In genomic region chr10:133378251-133379096, GRCh38 we compare ENCODE assay signal across 8 cellular contexts. TPM values are rescaled to one million over a fixed set of nuclear protein-coding genes. Genes with fewer than 3 reads are reported as not detected.
DNase-seq lines count a peak whose midpoint lies in the region; ATAC-seq and TF ChIP-seq lines count a peak whose summit lies in the region.

No MANE protein-coding gene starts in this region.

- DNase-seq in C1 segment of cervical spinal cord (lab: John Stamatoyannopoulos, UW) (peak in 12 of 14 donors; percentile 43 to 83 (median 72)), SK-N-SH (peak; percentile 82), anterior cingulate cortex (lab: John Stamatoyannopoulos, UW) (peak in 52 of 58 donors; percentile 27 to 83 (median 60)), left ventricle myocardium inferior (peak; percentile 69), NCI-H526 treated with DMSO at 0.1 percent for 48 hours (lab: John Stamatoyannopoulos, UW) (no peak)

- ATAC-seq in GM19324 (IDR thresholded peaks at IDR 0.05; ENCODE audit: low FRiP score, unreplicated experiment) (peak; percentile 60), HG03442 (IDR thresholded peaks at IDR 0.05; ENCODE audit: unreplicated experiment) (peak; percentile 33)

- H3K9ac ChIP-seq in SK-N-SH (peak overlapping the region; percentile 64), parathyroid adenoma (no peak overlapping the region)

- no peaks in the 10 kb centered on the region for H4K20me1 ChIP-seq in SK-N-SH (ENCODE audit: insufficient read depth)

- H3K36me3 ChIP-seq in SK-N-SH (replicated peaks in 1 of 2; ENCODE audit: control insufficient read depth in 1 of 2, insufficient read depth in 2 of 2, low read length in 1 of 2) (no peaks in the 10 kb centered on the region), left ventricle myocardium inferior (no peaks in the 10 kb centered on the region), parathyroid adenoma (ENCODE audit: control insufficient read depth, insufficient read depth, low read length) (no peaks in the 10 kb centered on the region)

- no peak for TF ChIP-seq EP300 in SK-N-SH (IDR thresholded peaks at IDR 0.05; ENCODE audit: borderline replicate concordance in 1 of 2, low read depth in 1 of 2, low read length in 1 of 2)

- peak overlapping the region; percentile 74 to 76 for H3K4me3 ChIP-seq in SK-N-SH (ENCODE audit: low read depth in 2 of 2, low read length in 1 of 2)
- H3K4me3 ChIP-seq in left ventricle myocardium inferior, result peak overlapping the region; percentile 86
- H3K4me3 ChIP-seq in parathyroid adenoma (ENCODE audit: low read depth, low read length), result peak overlapping the region; percentile 80

- H3K4me1 ChIP-seq in SK-N-SH (ENCODE audit: control insufficient read depth in 1 of 2, insufficient read depth in 2 of 2, low read depth in 1 of 2, low read length in 1 of 2) (peaks cover 0 to 19% of the 10 kb centered on the region in 2 experiments; a peak in 2 of 4 replicates), left ventricle myocardium inferior (peaks cover 37% of the 10 kb centered on the region), parathyroid adenoma (no peaks in the 10 kb centered on the region)

- POLR2A ChIA-PET in SK-N-SH (lab: Yijun Ruan, JAX), result interaction anchor here (0.6 to 1.1 kb wide), 2 partner anchors 12 to 30 kb away, joined by 3 read pairs; no protein-coding TSS in a partner anchor

- intact Hi-C loops in left ventricle myocardium inferior (cut with micrococcal nuclease), result no loop called here

- H3K9me2 ChIP-seq in SK-N-SH, result no peaks in the 10 kb centered on the region

- H3K79me2 ChIP-seq in SK-N-SH (ENCODE audit: insufficient read depth) (no peaks in the 10 kb centered on the region), parathyroid adenoma (no peaks in the 10 kb centered on the region)

- 1% methylated on average over 26 of the region's 90 CpGs for WGBS in SK-N-SH (ENCODE audit: low lambda C conversion rate)

- no peak for TF ChIP-seq CTCF in SK-N-SH (IDR thresholded peaks at IDR 0.05)
- TF ChIP-seq CTCF in left ventricle myocardium inferior (IDR thresholded peaks at IDR 0.05; ENCODE audit: borderline replicate concordance), result no peak
- TF ChIP-seq CTCF in parathyroid adenoma (IDR thresholded peaks at IDR 0.05), result no peak

- H3K4me2 ChIP-seq in SK-N-SH (peak overlapping the region; percentile 97), parathyroid adenoma (ENCODE audit: low read length) (peak overlapping the region; percentile 99)

- CTCF ChIA-PET in SK-N-SH (lab: Yijun Ruan, JAX), result interaction anchor here (1.5 to 2.3 kb wide), 2 partner anchors 18 to 49 kb away, joined by 7 to 13 read pairs; no protein-coding TSS in a partner anchor

- H3K27ac ChIP-seq in SK-N-SH (ENCODE audit: low read depth in 2 of 2, low read length in 1 of 2), result peak overlapping the region in 1 of 2 experiments; percentile 67; a peak in 1 of 4 replicates
- peak overlapping the region; percentile 88 for H3K27ac ChIP-seq in left ventricle myocardium inferior (replicated peaks)
- peak overlapping the region; percentile 35 for H3K27ac ChIP-seq in parathyroid adenoma

- H2AFZ ChIP-seq in SK-N-SH (ENCODE audit: low read depth) (peak overlapping the region; percentile 92; the same call in 1 of the 2 replicates), parathyroid adenoma (peak overlapping the region; percentile 86)

- TF ChIP-seq RAD21 in SK-N-SH (IDR thresholded peaks at IDR 0.05; ENCODE audit: low read length), result no peak

- H3K9me3 ChIP-seq in SK-N-SH (no peaks in the 10 kb centered on the region), left ventricle myocardium inferior (replicated peaks) (no peaks in the 10 kb centered on the region), parathyroid adenoma (ENCODE audit: control insufficient read depth, low read length) (no peaks in the 10 kb centered on the region)

- H3F3A ChIP-seq in SK-N-SH (replicated peaks; ENCODE audit: insufficient read depth), result no peaks in the 10 kb centered on the region

- H3K27me3 ChIP-seq in SK-N-SH (ENCODE audit: insufficient read depth) (no peaks in the 10 kb centered on the region), left ventricle myocardium inferior (ENCODE audit: low read depth) (no peaks in the 10 kb centered on the region), parathyroid adenoma (ENCODE audit: control insufficient read depth, insufficient read depth, low read length) (no peaks in the 10 kb centered on the region)

TF ChIP-seq in SK-N-SH, 30 proteins besides CTCF, POLR2A, EP300 and RAD21:
- peak; percentile 38 for TF ChIP-seq NRF1 (IDR thresholded peaks at IDR 0.05; ENCODE audit: low read depth, low read length)
- 0 out of 2 replicates have a peak, but pooled peaks have one; percentile 9 for TF ChIP-seq MXI1 (IDR thresholded peaks at IDR 0.05; ENCODE audit: low read depth, low read length)
- TF ChIP-seq NFIC (IDR thresholded peaks at IDR 0.05; ENCODE audit: borderline replicate concordance), result no peak

RNA-seq across cellular contexts. Expression of gene PAOX, which starts 0.6 kb away (rescaled TPM):
- 6.2 and 6.6 TPM in 2 replicates for polyA plus RNA-seq in SK-N-SH (2012; rRNA removed)
- 3.1 and 5.0 TPM in 2 replicates for polyA plus RNA-seq in SK-N-SH (2012; cell fraction: cytosol; rRNA removed)
- 12.6 and 16.0 TPM in 2 replicates for polyA plus RNA-seq in SK-N-SH (2012; cell fraction: nucleus; rRNA removed)
- total RNA-seq in left ventricle myocardium inferior, result 2.9 TPM

RNA-seq across cellular contexts. Expression of gene ECHS1, which starts 5.3 kb away (rescaled TPM):
- polyA plus RNA-seq in SK-N-SH (2012; rRNA removed), result 72.1 and 97.8 TPM in 2 replicates
- 77.3 and 91.6 TPM in 2 replicates for polyA plus RNA-seq in SK-N-SH (2012; cell fraction: cytosol; rRNA removed)
- polyA plus RNA-seq in SK-N-SH (2012; cell fraction: nucleus; rRNA removed), result 58.6 and 68.8 TPM in 2 replicates
- 212 TPM for total RNA-seq in left ventricle myocardium inferior

RNA-seq across cellular contexts. Expression of gene MTG1, which starts 15.5 kb away (rescaled TPM):
- 86.4 and 90.7 TPM in 2 replicates for polyA plus RNA-seq in SK-N-SH (2012; rRNA removed)
- 37.8 and 49.0 TPM in 2 replicates for polyA plus RNA-seq in SK-N-SH (2012; cell fraction: cytosol; rRNA removed)
- polyA plus RNA-seq in SK-N-SH (2012; cell fraction: nucleus; rRNA removed), result 284 and 357 TPM in 2 replicates
- total RNA-seq in left ventricle myocardium inferior, result 14.0 TPM

RNA-seq across cellular contexts. Expression of gene FUOM, which starts 20.7 kb away (rescaled TPM):
- 25.3 and 32.5 TPM in 2 replicates for polyA plus RNA-seq in SK-N-SH (2012; rRNA removed)
- 18.1 and 23.5 TPM in 2 replicates for polyA plus RNA-seq in SK-N-SH (2012; cell fraction: cytosol; rRNA removed)
- 20.0 and 23.3 TPM in 2 replicates for polyA plus RNA-seq in SK-N-SH (2012; cell fraction: nucleus; rRNA removed)
- 5.1 TPM for total RNA-seq in left ventricle myocardium inferior

RNA-seq across cellular contexts. Expression of gene PRAP1, which starts 31.3 kb away (rescaled TPM):
- 1.9 and 2.3 TPM in 2 replicates for polyA plus RNA-seq in SK-N-SH (2012; rRNA removed)
- 0.72 and 1.1 TPM in 2 replicates for polyA plus RNA-seq in SK-N-SH (2012; cell fraction: cytosol; rRNA removed)
- polyA plus RNA-seq in SK-N-SH (2012; cell fraction: nucleus; rRNA removed), result 0.52 and 0.54 TPM in 2 replicates
- total RNA-seq in left ventricle myocardium inferior, result not detected
